24 cellular contexts compared by ENCODE assay signal in the genomic region with DNA sequence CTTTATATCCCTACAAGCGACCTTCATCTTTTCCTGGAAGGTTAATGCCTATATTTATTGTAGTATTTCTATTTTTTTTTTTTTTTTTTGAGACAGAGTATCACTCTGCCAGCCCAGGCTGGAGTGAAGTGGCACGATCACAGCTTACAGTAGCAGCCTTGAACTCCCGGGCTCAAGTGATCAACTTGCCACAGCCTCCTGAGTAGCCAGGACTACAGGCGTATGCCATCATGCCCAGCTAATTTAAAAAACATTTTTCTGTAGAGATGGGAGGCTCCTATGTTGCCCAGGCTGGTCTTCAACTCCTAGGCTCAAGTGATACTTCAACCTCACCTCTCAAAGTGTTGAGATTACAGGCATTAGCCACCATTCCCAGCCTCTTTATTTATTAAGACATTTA.
"Had no signal": no experiment of that assay in that cellular context is flagged by ENCODE, and none has a peak within 500 bp of the region (broad histone marks: within the 10 kb centered on the region; RNA-seq: fewer than 3 reads in every experiment).

No MANE protein-coding gene starts in this region.

- H3K27ac ChIP-seq: Peyer's patch, RWPE1, SJSA1, VCaP had no signal

- DNase-seq: activated CD4-positive, alpha-beta T cell treated with anti-CD3 and anti-CD28 coated beads for 36 hours; activated CD4-positive, alpha-beta T cell treated with anti-CD3 and anti-CD28 coated beads, Interleukin-2, amount 50 U/mL, for 4 hours; activated CD8-positive, alpha-beta memory T cell treated with anti-CD3 and anti-CD28 coated beads, Interleukin-2, amount 50 U/mL, for 48 hours; activated CD8-positive, alpha-beta T cell treated with anti-CD3 and anti-CD28 coated beads, Interleukin-2, amount 10 ng/mL, durations not matched to agents 7 days and 5 days; activated effector memory CD4-positive, alpha-beta T cell treated with Interleukin-2 at 50 U/mL for 16 hours; activated naive CD4-positive, alpha-beta T cell; activated T-cell treated with anti-CD3 and anti-CD28 coated beads, Interleukin-2, amount 50 U/mL, for 24 hours; amniotic stem cell; IMR-90; KBM-7; NCI-H1048; NCI-H146; NCI-H1930; NCI-H345; NCI-H510A; NCI-H526 treated with DMSO at 0.1 percent for 48 hours; Peyer's patch; SHP77; T-cell; T-helper 2 cell; T1000 had no signal

- ATAC-seq: activated CD4-positive, alpha-beta T cell treated with anti-CD3 and anti-CD28 coated beads for 36 hours; activated CD8-positive, alpha-beta T cell treated with anti-CD3 and anti-CD28 coated beads, Interleukin-2, amount 10 ng/mL, durations not matched to agents 7 days and 5 days; T-cell had no signal

- H3K9me3 ChIP-seq: Peyer's patch had no signal

- H3K4me3 ChIP-seq: Peyer's patch, SJSA1 had no signal

- H3K27me3 ChIP-seq: Peyer's patch, SJSA1 had no signal

- H3K4me1 ChIP-seq: Peyer's patch had no signal
